Comparison of ENCODE assay signal across 1 cellular context in the genomic region with DNA sequence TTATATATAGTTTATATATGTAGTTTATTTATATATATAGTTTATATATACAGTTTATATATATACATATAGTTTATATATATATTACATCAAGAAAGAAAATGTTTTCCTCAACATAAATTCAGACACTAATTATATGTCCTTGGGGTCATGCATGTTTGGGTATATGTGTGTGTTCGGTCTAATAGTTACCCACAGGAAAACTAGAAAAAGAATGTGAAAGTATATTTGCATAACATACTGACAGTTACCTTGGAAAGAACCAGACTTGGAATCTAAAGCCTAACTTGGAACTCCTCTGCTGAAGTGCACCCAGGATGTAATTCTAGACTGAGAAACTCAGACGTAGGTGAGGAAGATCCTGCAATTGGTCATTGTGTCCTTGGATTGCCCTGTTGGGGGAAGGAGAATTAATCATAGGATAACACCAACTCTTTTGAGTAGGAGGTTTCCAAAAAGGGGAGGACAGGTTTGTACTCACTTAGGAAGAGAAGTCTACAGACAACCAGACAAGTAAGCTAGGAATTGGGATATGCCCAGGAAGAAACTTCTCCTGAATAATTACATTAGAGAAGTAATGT.
TF ChIP-seq lines count a peak whose summit lies in the region.

No MANE protein-coding gene starts in this region.

TF ChIP-seq in GM12878, 131 proteins besides CTCF, POLR2A, EP300 and RAD21:
- TF ChIP-seq BACH1 (IDR thresholded peaks at IDR 0.05; ENCODE audit: borderline replicate concordance) (no peak), SMAD1 (IDR thresholded peaks at IDR 0.05; ENCODE audit: low read depth, partially characterized antibody) (no peak), JUNB (IDR thresholded peaks at IDR 0.05) (no peak), IRF4 (IDR thresholded peaks at IDR 0.05; ENCODE audit: low read depth, low read length) (no peak), CBX3 (IDR thresholded peaks at IDR 0.05; ENCODE audit: borderline replicate concordance, low read depth) (no peak), RFX5 (IDR thresholded peaks at IDR 0.05; ENCODE audit: low read depth, low read length) (no peak), ZZZ3 (IDR thresholded peaks at IDR 0.05; ENCODE audit: control insufficient read depth, insufficient read length, low read depth) (no peak), ETV6 (conservative IDR thresholded peaks at IDR 0.05 in 1 of 2, IDR thresholded peaks at IDR 0.05 in 1 of 2; ENCODE audit: borderline replicate concordance in 1 of 2, low read depth in 1 of 2) (no peak), EZH2 (IDR thresholded peaks at IDR 0.05; ENCODE audit: borderline replicate concordance, control insufficient read depth, low read depth, low read length) (no peak), CREM (IDR thresholded peaks at IDR 0.05; ENCODE audit: low read depth) (no peak), CEBPB (IDR thresholded peaks at IDR 0.05; ENCODE audit: borderline replicate concordance in 1 of 2, low read depth in 2 of 2, low read length in 2 of 2) (no peak), CREB1 (IDR thresholded peaks at IDR 0.05; ENCODE audit: low read depth) (no peak), MEF2B (IDR thresholded peaks at IDR 0.05; ENCODE audit: partially characterized antibody, poor library complexity, severe bottlenecking) (no peak), HDAC6 (IDR thresholded peaks at IDR 0.05; ENCODE audit: unreplicated experiment) (no peak), FOXK2 (IDR thresholded peaks at IDR 0.05) (no peak)
- TF ChIP-seq, protein P1, sequence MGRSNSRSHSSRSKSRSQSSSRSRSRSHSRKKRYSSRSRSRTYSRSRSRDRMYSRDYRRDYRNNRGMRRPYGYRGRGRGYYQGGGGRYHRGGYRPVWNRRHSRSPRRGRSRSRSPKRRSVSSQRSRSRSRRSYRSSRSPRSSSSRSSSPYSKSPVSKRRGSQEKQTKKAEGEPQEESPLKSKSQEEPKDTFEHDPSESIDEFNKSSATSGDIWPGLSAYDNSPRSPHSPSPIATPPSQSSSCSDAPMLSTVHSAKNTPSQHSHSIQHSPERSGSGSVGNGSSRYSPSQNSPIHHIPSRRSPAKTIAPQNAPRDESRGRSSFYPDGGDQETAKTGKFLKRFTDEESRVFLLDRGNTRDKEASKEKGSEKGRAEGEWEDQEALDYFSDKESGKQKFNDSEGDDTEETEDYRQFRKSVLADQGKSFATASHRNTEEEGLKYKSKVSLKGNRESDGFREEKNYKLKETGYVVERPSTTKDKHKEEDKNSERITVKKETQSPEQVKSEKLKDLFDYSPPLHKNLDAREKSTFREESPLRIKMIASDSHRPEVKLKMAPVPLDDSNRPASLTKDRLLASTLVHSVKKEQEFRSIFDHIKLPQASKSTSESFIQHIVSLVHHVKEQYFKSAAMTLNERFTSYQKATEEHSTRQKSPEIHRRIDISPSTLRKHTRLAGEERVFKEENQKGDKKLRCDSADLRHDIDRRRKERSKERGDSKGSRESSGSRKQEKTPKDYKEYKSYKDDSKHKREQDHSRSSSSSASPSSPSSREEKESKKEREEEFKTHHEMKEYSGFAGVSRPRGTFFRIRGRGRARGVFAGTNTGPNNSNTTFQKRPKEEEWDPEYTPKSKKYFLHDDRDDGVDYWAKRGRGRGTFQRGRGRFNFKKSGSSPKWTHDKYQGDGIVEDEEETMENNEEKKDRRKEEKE (IDR thresholded peaks at IDR 0.05): no peak
- TF ChIP-seq, protein P2, sequence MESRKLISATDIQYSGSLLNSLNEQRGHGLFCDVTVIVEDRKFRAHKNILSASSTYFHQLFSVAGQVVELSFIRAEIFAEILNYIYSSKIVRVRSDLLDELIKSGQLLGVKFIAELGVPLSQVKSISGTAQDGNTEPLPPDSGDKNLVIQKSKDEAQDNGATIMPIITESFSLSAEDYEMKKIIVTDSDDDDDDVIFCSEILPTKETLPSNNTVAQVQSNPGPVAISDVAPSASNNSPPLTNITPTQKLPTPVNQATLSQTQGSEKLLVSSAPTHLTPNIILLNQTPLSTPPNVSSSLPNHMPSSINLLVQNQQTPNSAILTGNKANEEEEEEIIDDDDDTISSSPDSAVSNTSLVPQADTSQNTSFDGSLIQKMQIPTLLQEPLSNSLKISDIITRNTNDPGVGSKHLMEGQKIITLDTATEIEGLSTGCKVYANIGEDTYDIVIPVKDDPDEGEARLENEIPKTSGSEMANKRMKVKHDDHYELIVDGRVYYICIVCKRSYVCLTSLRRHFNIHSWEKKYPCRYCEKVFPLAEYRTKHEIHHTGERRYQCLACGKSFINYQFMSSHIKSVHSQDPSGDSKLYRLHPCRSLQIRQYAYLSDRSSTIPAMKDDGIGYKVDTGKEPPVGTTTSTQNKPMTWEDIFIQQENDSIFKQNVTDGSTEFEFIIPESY (IDR thresholded peaks at IDR 0.05): no peak
- TF ChIP-seq, protein P3, sequence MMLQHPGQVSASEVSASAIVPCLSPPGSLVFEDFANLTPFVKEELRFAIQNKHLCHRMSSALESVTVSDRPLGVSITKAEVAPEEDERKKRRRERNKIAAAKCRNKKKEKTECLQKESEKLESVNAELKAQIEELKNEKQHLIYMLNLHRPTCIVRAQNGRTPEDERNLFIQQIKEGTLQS (IDR thresholded peaks at IDR 0.05; ENCODE audit: borderline replicate concordance, extremely low read depth, low read depth, low read length): no peak
- TF ChIP-seq, protein P4, sequence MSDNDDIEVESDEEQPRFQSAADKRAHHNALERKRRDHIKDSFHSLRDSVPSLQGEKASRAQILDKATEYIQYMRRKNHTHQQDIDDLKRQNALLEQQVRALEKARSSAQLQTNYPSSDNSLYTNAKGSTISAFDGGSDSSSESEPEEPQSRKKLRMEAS (IDR thresholded peaks at IDR 0.05; ENCODE audit: low read depth, low read length): no peak
